1 cellular context compared by ENCODE assay signal in genomic region chr3:136237103-136237502, GRCh38.
TF ChIP-seq lines count a peak whose summit lies in the region.

No MANE protein-coding gene starts in this region.

TF ChIP-seq in IMR-90, 13 proteins besides CTCF, POLR2A, EP300 and RAD21 (continued from another document):
- no peak for TF ChIP-seq MAFK (IDR thresholded peaks at IDR 0.05; ENCODE audit: low read depth, low read length)
- no peak for TF ChIP-seq ELK1 (IDR thresholded peaks at IDR 0.05; ENCODE audit: borderline replicate concordance, low read depth, low read length)
- no peak for TF ChIP-seq RCOR1 (IDR thresholded peaks at IDR 0.05; ENCODE audit: insufficient replicate concordance, low read length)
- TF ChIP-seq CHD1 (IDR thresholded peaks at IDR 0.05; ENCODE audit: low read depth, low read length) = no peak
- no peak for TF ChIP-seq MAZ (IDR thresholded peaks at IDR 0.05; ENCODE audit: borderline replicate concordance, low read depth, low read length)
- TF ChIP-seq BHLHE40 (IDR thresholded peaks at IDR 0.05; ENCODE audit: low read depth, low read length) = no peak
- TF ChIP-seq CEBPB (IDR thresholded peaks at IDR 0.05; ENCODE audit: low read depth, low read length) = no peak
- TF ChIP-seq MXI1 (IDR thresholded peaks at IDR 0.05; ENCODE audit: borderline replicate concordance, low read depth, low read length) = no peak
